21 cellular contexts compared by ENCODE assay signal in the genomic region with DNA sequence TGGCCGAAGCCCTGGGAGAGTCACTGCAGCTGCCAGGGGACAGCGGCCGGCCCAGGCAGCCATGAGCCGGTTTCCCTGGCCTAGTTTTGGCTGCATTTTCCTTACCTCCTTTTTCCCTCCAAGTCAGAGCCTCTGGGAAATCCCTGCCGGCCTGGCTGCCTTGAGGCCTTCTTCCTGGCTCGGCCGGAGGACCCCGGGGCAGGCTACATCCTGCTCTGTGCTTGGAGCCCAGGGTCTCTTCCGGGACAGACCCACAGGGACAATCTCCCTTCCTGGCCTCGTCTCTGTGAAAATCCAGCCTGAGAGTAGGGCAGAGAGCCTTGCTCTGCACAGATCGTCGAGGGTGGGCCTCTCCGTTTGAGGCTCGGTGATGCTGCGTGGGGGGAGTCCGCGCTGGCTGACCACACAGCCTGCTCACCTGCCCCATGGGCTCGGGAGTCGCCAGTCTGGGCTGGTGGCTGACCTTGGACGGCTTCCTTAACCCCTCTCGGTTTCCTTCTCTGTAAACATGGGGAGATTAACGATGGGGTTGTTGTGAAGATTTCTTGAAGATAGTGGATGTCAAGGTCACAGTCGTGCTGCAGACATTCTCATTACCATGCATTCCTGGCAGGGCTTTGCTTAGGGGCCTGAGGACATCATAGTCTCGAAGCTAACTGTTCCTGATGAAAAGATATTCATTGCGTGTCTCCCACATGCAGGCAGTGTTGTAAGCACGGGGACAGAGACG. TPM values are rescaled to one million over a fixed set of nuclear protein-coding genes. Genes with fewer than 3 reads are reported as not detected.
DNase-seq lines count a peak whose midpoint lies in the region; ATAC-seq and TF ChIP-seq lines count a peak whose summit lies in the region.
"Had no signal": no experiment of that assay in that cellular context is flagged by ENCODE, and none has a peak within 500 bp of the region (broad histone marks: within the 10 kb centered on the region; RNA-seq: fewer than 3 reads in every experiment).

No MANE protein-coding gene starts in this region.

- no peaks in the 10 kb centered on the region for H3K27me3 ChIP-seq in right cardiac atrium (ENCODE audit: control insufficient read depth, insufficient read depth)
- H3K27me3 ChIP-seq in vagina, result no peaks in the 10 kb centered on the region
- H3K27me3 ChIP-seq: MG63 had no signal

- DNase-seq in Right ventricle myocardium inferior (ENCODE audit: missing footprints), result peak; percentile 71
- no peak for DNase-seq in cardiac septum (ENCODE audit: low spot score)
- DNase-seq in right cardiac atrium, result peak in 2 of 3 donors; percentile 78 to 86
- no peak for DNase-seq in progenitor cell of endocrine pancreas (ENCODE audit: low spot score, unreplicated experiment)
- DNase-seq in vagina (ENCODE audit: extremely low spot score in 2 of 2), result no peak
- DNase-seq in lower leg skin (ENCODE audit: low spot score in 2 of 2), result no peak
- DNase-seq in central memory CD4-positive, alpha-beta T cell, result no peak
- DNase-seq: activated CD4-positive, alpha-beta T cell treated with anti-CD3 and anti-CD28 coated beads, Interleukin-2, amount 10 ng/mL, durations not matched to agents 24 days and 14 days; activated naive CD8-positive, alpha-beta T cell treated with anti-CD3 and anti-CD28 coated beads, Interleukin-2, amount 50 U/mL, for 24 hours; activated T-cell treated with anti-CD3 and anti-CD28 coated beads, Interleukin-2, amount 50 U/mL, for 4 hours; MG63; midbrain; NCI-H187 treated with DMSO at 0.1 percent for 48 hours; NCI-H69; RPMI8226; stimulated activated CD4-positive, alpha-beta T cell treated with anti-CD3 and anti-CD28 coated beads, Interleukin-4, amount 100 ng/mL, for 1 hour; T-helper 17 cell had no signal

- H3K36me3 ChIP-seq in vagina, result no peaks in the 10 kb centered on the region
- H3K36me3 ChIP-seq: MG63 had no signal

- H3K4me3 ChIP-seq in right cardiac atrium (ENCODE audit: low read length) (no peak overlapping the region), vagina (no peak overlapping the region), lower leg skin (ENCODE audit: low read depth, poor library complexity, severe bottlenecking) (no peak overlapping the region)
- H3K4me3 ChIP-seq: MG63 had no signal

- no peaks in the 10 kb centered on the region for H3K9me3 Mint-ChIP-seq in progenitor cell of endocrine pancreas (ENCODE audit: low read depth)
- H3K9me3 Mint-ChIP-seq: activated CD4-positive, alpha-beta T cell treated with anti-CD3 and anti-CD28 coated beads, Interleukin-2, amount 10 ng/mL, durations not matched to agents 24 days and 14 days; activated naive CD8-positive, alpha-beta T cell treated with anti-CD3 and anti-CD28 coated beads, Interleukin-2, amount 50 U/mL, for 24 hours; activated T-cell treated with anti-CD3 and anti-CD28 coated beads, Interleukin-2, amount 50 U/mL, for 4 hours had no signal

- peaks cover 12% of the 10 kb centered on the region for H3K4me1 ChIP-seq in right cardiac atrium (ENCODE audit: control insufficient read depth, insufficient read depth, low read length)
- peaks cover 49% of the 10 kb centered on the region for H3K4me1 ChIP-seq in vagina

- TF ChIP-seq CTCF in progenitor cell of endocrine pancreas (IDR thresholded peaks at IDR 0.05; ENCODE audit: unreplicated experiment), result no peak
- TF ChIP-seq CTCF in vagina (IDR thresholded peaks at IDR 0.05), result no peak
- no peak for TF ChIP-seq CTCF in lower leg skin (IDR thresholded peaks at IDR 0.05)

- TF ChIP-seq POLR2A in vagina (IDR thresholded peaks at IDR 0.05) (no peak), lower leg skin (IDR thresholded peaks at IDR 0.05) (no peak)

- H3K27ac ChIP-seq in right cardiac atrium (ENCODE audit: low read length) (peak overlapping the region; percentile 63), vagina (peak overlapping the region; percentile 52)

- WGBS in right cardiac atrium, result 45% methylated on average over 27 of the region's 27 CpGs
- 62 to 64% methylated on average over 27 of the region's 27 CpGs for WGBS in lower leg skin, 2 donors

- H3K27ac Mint-ChIP-seq in progenitor cell of endocrine pancreas, result peak overlapping the region; percentile 77
- H3K27ac Mint-ChIP-seq: activated CD4-positive, alpha-beta T cell treated with anti-CD3 and anti-CD28 coated beads, Interleukin-2, amount 10 ng/mL, durations not matched to agents 24 days and 14 days; activated naive CD8-positive, alpha-beta T cell treated with anti-CD3 and anti-CD28 coated beads, Interleukin-2, amount 50 U/mL, for 24 hours; T-helper 17 cell had no signal

- no peaks in the 10 kb centered on the region for H3K36me3 Mint-ChIP-seq in progenitor cell of endocrine pancreas (ENCODE audit: insufficient read depth)

- H3K9me3 ChIP-seq in right cardiac atrium (ENCODE audit: control insufficient read depth, low read length) (no peaks in the 10 kb centered on the region), vagina (no peaks in the 10 kb centered on the region)
- H3K9me3 ChIP-seq: MG63 had no signal

- intact Hi-C loops in Right ventricle myocardium inferior (cut with DNase I) (no loop called here), cardiac septum (cut with DNase I) (no loop called here), right cardiac atrium (cut with DNase I) (no loop called here), vagina (cut with DNase I) (no loop called here), lower leg skin (cut with DNase I; ENCODE audit: low total_unique reads) (no loop called here)

- peak; percentile 15 for ATAC-seq in Right ventricle myocardium inferior
- no peak for ATAC-seq in right cardiac atrium
- ATAC-seq in GM19467 (IDR thresholded peaks at IDR 0.05; ENCODE audit: unreplicated experiment), result no peak
- ATAC-seq: activated naive CD8-positive, alpha-beta T cell treated with anti-CD3 and anti-CD28 coated beads, Interleukin-2, amount 50 U/mL, for 24 hours; activated T-cell treated with anti-CD3 and anti-CD28 coated beads, Interleukin-2, amount 50 U/mL, for 4 hours; esophagus mucosa; T-helper 17 cell had no signal

- H3K4me1 Mint-ChIP-seq in progenitor cell of endocrine pancreas (ENCODE audit: low read depth), result no peaks in the 10 kb centered on the region
- H3K4me1 Mint-ChIP-seq: activated CD4-positive, alpha-beta T cell treated with anti-CD3 and anti-CD28 coated beads, Interleukin-2, amount 10 ng/mL, durations not matched to agents 24 days and 14 days; activated naive CD8-positive, alpha-beta T cell treated with anti-CD3 and anti-CD28 coated beads, Interleukin-2, amount 50 U/mL, for 24 hours had no signal

- no peak overlapping the region for H3K4me3 Mint-ChIP-seq in progenitor cell of endocrine pancreas (ENCODE audit: low read depth)
- H3K4me3 Mint-ChIP-seq: activated CD4-positive, alpha-beta T cell treated with anti-CD3 and anti-CD28 coated beads, Interleukin-2, amount 10 ng/mL, durations not matched to agents 24 days and 14 days; activated naive CD8-positive, alpha-beta T cell treated with anti-CD3 and anti-CD28 coated beads, Interleukin-2, amount 50 U/mL, for 24 hours; activated T-cell treated with anti-CD3 and anti-CD28 coated beads, Interleukin-2, amount 50 U/mL, for 4 hours; T-helper 17 cell had no signal

- peaks cover 22% of the 10 kb centered on the region for H3K27me3 Mint-ChIP-seq in progenitor cell of endocrine pancreas
- H3K27me3 Mint-ChIP-seq: activated CD4-positive, alpha-beta T cell treated with anti-CD3 and anti-CD28 coated beads, Interleukin-2, amount 10 ng/mL, durations not matched to agents 24 days and 14 days had no signal

RNA-seq across cellular contexts. Expression of gene CIBAR2, which starts 34.8 kb away (rescaled TPM):
- total RNA-seq in Right ventricle myocardium inferior (not detected), cardiac septum (not detected), right cardiac atrium (not detected), progenitor cell of endocrine pancreas (0.43 and 0.80 TPM in 2 replicates), vagina (not detected), lower leg skin (not detected)
- 0.09 TPM for polyA plus RNA-seq in right cardiac atrium
- total RNA-seq: A172; activated CD4-positive, alpha-beta T cell treated with anti-CD3 and anti-CD28 coated beads, Interleukin-2, amount 10 ng/mL, durations not matched to agents 24 days and 14 days; activated T-cell treated with anti-CD3 and anti-CD28 coated beads, Interleukin-2, amount 50 U/mL, for 4 hours; esophagus mucosa; T-helper 17 cell; ureter had no signal

Comparison
In these comparisons a context has a peak if more than half of its experiments do, and no peak if none do; other contexts are left out.
1. DNase-seq: peak in Right ventricle myocardium inferior (single experiment) and right cardiac atrium (2 of 3); none in cardiac septum (single experiment), progenitor cell of endocrine pancreas (single experiment), vagina (0 of 2), lower leg skin (0 of 2) and central memory CD4-positive, alpha-beta T cell (single experiment).